In the genomic region with DNA sequence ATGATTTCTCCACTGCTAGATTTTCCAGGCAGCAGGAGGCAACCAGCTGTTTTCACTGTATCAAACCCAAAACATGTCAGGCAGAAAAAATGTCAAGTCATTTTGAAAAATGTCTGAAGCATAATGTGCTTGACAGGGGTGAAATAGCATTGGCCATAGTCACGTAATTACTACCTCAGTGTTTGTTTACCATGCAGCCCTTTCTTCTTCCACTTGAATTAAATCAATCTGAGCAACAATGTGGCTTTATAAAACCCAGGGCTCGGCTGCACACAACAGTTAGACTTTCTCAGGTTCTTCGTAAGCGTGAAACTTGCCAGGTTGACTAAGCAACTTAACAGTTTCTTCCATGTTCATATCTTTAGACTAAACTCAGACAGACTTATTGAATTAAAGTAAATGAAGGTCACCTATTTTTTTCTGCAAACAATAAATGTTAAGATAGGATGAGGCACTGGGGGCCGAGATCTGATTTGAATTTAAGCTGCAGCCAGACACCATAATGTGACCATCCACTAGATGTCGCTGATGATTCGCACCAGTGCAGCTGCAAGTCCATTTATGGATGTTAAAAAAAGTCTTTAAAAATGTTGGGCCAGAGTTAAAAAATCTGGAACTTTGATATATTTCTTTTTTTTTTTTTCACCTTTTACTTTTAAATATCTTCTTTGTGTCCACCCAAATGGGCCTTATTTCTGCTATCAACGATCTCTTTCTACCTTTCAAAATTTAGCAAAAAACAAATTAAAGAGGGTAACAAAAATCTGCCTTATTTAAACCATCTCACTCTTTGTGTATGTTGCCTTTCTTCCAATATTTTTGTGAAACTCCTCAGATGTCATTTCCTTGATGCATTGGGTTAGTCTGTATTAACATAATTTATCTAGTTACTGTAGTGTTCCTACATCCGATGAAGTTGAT, we compare ENCODE assay signal across 8 cellular contexts.
A peak's percentile ranks its signal among the peaks of the same experiment; 100 is the strongest.
DNase-seq lines count a peak whose midpoint lies in the region; ATAC-seq, FAIRE-seq and TF ChIP-seq lines count a peak whose summit lies in the region.

No MANE protein-coding gene starts in this region.

- intact Hi-C loops in GM12878 (cut with micrococcal nuclease; ENCODE audit: unreplicated experiment) (loop anchor here (2.0 to 5.0 kb wide), 2 partner anchors 424 to 489 kb away; no protein-coding TSS in a partner anchor), spleen (cut with DNase I; ENCODE audit: low total_unique reads) (no loop called here)

- in situ Hi-C loops in GM12878 (cut with MboI), result loop anchor here (10.0 kb wide), 1 partner anchor 1827 kb away; no protein-coding TSS in a partner anchor

- no peaks in the 10 kb centered on the region for H4K20me1 ChIP-seq in GM12878 (ENCODE audit: control insufficient read depth, insufficient read depth)

- H3K27ac ChIP-seq in GM12878 (ENCODE audit: control insufficient read depth, insufficient read depth), result no peak overlapping the region
- H3K27ac ChIP-seq in spleen, result no peak overlapping the region

- H2AFZ ChIP-seq in GM12878 (ENCODE audit: control insufficient read depth, low read depth, low read length), result no peak overlapping the region

- CTCF ChIA-PET in GM12878 (lab: Yijun Ruan, JAX), result interaction anchor here (0.6 to 2.4 kb wide), 6 partner anchors 11 to 490 kb away, joined by 3 to 8 read pairs (median 3); no protein-coding TSS in a partner anchor

- H3K36me3 ChIP-seq in GM12878 (ENCODE audit: control insufficient read depth in 2 of 2, insufficient read depth in 2 of 2, low read length in 1 of 2), result no peaks in the 10 kb centered on the region
- H3K36me3 ChIP-seq in spleen, result no peaks in the 10 kb centered on the region

- no peaks in the 10 kb centered on the region for H3K4me1 ChIP-seq in GM12878 (ENCODE audit: control insufficient read depth, insufficient read depth, low read length)
- H3K4me1 ChIP-seq in spleen, result no peaks in the 10 kb centered on the region

- H3K4me3 ChIP-seq in GM12878 (no peak overlapping the region), spleen (no peak overlapping the region)

- no peaks in the 10 kb centered on the region for H3K9me3 ChIP-seq in GM12878 (replicated peaks; ENCODE audit: control insufficient read depth, insufficient read depth, low read length)
- no peaks in the 10 kb centered on the region for H3K9me3 ChIP-seq in spleen

- TF ChIP-seq POLR2A in GM12878 (IDR thresholded peaks at IDR 0.05; ENCODE audit: low read depth, low read length), result no peak
- no peak for TF ChIP-seq POLR2A in spleen (IDR thresholded peaks at IDR 0.05)

- POLR2A ChIA-PET in GM12878 (lab: Charles Lee), result no interaction called here

- RAD21 ChIA-PET in GM12878 (lab: Charles Lee; ENCODE audit: unreplicated experiment), result no interaction called here

- FAIRE-seq in GM12878 (lab: Jason Lieb, UNC), result peak; percentile 68

- H3K4me2 ChIP-seq in GM12878 (ENCODE audit: control insufficient read depth, insufficient read depth), result no peak overlapping the region

- peak; percentile 10 to 15 for DNase-seq in activated CD4-positive, alpha-beta T cell treated with anti-CD3 and anti-CD28 coated beads for 24 hours (ENCODE audit: low read depth in 2 of 2)
- no peak for DNase-seq in activated CD4-positive, alpha-beta T cell treated with anti-CD3 and anti-CD28 coated beads for 4 hours
- peak; percentile 18 for DNase-seq in HT1080 (ENCODE audit: low read depth)
- DNase-seq in NOMO-1 treated with dmso at 0.1 percent for 144 hours (lab: John Stamatoyannopoulos, UW; ENCODE audit: unreplicated experiment), result peak; percentile 14
- peak; percentile 7 for DNase-seq in GM12878 (ENCODE audit: low read depth, low spot score)
- DNase-seq in iPS DF 4.7 (ENCODE audit: extremely low read depth, low spot score), result peak; percentile 44
- DNase-seq in spleen, result no peak

- no TSS peak for BruUV-seq in GM12878 (replicated peaks; lab: Mats Ljungman, UMichigan)

- TF ChIP-seq CTCF in GM12878 (IDR thresholded peaks at IDR 0.05 in 2 of 3, conservative IDR thresholded peaks at IDR 0.05 in 1 of 3; ENCODE audit: control insufficient read depth in 2 of 3, extremely low read depth in 1 of 3, insufficient read depth in 1 of 3, low read depth in 3 of 3, low read length in 3 of 3) (peak; percentile 76 to 86 (median 82)), spleen (IDR thresholded peaks at IDR 0.05 in 8 of 11, conservative IDR thresholded peaks at IDR 0.05 in 3 of 11) (peak in 9 of 11 experiments; percentile 26 to 68 (median 61))

- SMC1A ChIA-PET in GM12878 (lab: Charles Lee; ENCODE audit: uncharacterized antibody, unreplicated experiment), result interaction anchor here (1.5 kb wide), 1 partner anchor 9 kb away, joined by 3 read pairs; no protein-coding TSS in a partner anchor

- no peak overlapping the region for H3K9ac ChIP-seq in GM12878 (ENCODE audit: control insufficient read depth, insufficient read depth, low read length)

- TF ChIP-seq EP300 in GM12878 (IDR thresholded peaks at IDR 0.05; ENCODE audit: borderline replicate concordance in 1 of 2, control insufficient read depth in 1 of 2, low read depth in 2 of 2, low read length in 2 of 2), result no peak

- H3K79me2 ChIP-seq in GM12878 (ENCODE audit: control insufficient read depth, insufficient read depth, low read length), result no peaks in the 10 kb centered on the region

- H3K27me3 ChIP-seq in GM12878 (replicated peaks in 1 of 2; ENCODE audit: control insufficient read depth in 2 of 2, insufficient read depth in 2 of 2, low read length in 1 of 2) (no peaks in the 10 kb centered on the region; a peak in 1 of 4 replicates), spleen (replicated peaks in 1 of 7) (no peaks in the 10 kb centered on the region)

- WGBS in GM12878 (ENCODE audit: insufficient coverage, insufficient replicate concordance, low lambda C conversion rate, missing lambda C conversion rate), result 30% methylated on average over 9 of the region's 9 CpGs
- 32 to 49% (median 44%) methylated on average over 9 of the region's 9 CpGs for WGBS in spleen, 5 donors

- ATAC-seq in GM12878, result peak; percentile 71
- no peak for ATAC-seq in GM19023 (IDR thresholded peaks at IDR 0.05; ENCODE audit: unreplicated experiment)

- TF ChIP-seq RAD21 in GM12878 (IDR thresholded peaks at IDR 0.05; ENCODE audit: insufficient read depth, low read depth, low read length), result peak; percentile 79

TF ChIP-seq in GM12878, 131 proteins besides CTCF, POLR2A, EP300 and RAD21:
- TF ChIP-seq ZNF622 (IDR thresholded peaks at IDR 0.05), result no peak
- TF ChIP-seq SRF (IDR thresholded peaks at IDR 0.05; ENCODE audit: low read depth in 2 of 2, low read length in 2 of 2), result 0 out of 4 replicates have a peak, but pooled peaks of 1 of the 2 experiments have one; percentile 51
- TF ChIP-seq YY1 (IDR thresholded peaks at IDR 0.05; ENCODE audit: low read depth, low read length), result 0 out of 2 replicates have a peak, but pooled peaks have one; percentile 37
- 0 out of 2 replicates have a peak, but pooled peaks have one; percentile 21 for TF ChIP-seq ZNF384 (IDR thresholded peaks at IDR 0.05; ENCODE audit: borderline replicate concordance, low read depth, low read length)
- TF ChIP-seq CHD2 (IDR thresholded peaks at IDR 0.05; ENCODE audit: borderline replicate concordance, low read depth, low read length), result no peak
- TF ChIP-seq, protein P1, sequence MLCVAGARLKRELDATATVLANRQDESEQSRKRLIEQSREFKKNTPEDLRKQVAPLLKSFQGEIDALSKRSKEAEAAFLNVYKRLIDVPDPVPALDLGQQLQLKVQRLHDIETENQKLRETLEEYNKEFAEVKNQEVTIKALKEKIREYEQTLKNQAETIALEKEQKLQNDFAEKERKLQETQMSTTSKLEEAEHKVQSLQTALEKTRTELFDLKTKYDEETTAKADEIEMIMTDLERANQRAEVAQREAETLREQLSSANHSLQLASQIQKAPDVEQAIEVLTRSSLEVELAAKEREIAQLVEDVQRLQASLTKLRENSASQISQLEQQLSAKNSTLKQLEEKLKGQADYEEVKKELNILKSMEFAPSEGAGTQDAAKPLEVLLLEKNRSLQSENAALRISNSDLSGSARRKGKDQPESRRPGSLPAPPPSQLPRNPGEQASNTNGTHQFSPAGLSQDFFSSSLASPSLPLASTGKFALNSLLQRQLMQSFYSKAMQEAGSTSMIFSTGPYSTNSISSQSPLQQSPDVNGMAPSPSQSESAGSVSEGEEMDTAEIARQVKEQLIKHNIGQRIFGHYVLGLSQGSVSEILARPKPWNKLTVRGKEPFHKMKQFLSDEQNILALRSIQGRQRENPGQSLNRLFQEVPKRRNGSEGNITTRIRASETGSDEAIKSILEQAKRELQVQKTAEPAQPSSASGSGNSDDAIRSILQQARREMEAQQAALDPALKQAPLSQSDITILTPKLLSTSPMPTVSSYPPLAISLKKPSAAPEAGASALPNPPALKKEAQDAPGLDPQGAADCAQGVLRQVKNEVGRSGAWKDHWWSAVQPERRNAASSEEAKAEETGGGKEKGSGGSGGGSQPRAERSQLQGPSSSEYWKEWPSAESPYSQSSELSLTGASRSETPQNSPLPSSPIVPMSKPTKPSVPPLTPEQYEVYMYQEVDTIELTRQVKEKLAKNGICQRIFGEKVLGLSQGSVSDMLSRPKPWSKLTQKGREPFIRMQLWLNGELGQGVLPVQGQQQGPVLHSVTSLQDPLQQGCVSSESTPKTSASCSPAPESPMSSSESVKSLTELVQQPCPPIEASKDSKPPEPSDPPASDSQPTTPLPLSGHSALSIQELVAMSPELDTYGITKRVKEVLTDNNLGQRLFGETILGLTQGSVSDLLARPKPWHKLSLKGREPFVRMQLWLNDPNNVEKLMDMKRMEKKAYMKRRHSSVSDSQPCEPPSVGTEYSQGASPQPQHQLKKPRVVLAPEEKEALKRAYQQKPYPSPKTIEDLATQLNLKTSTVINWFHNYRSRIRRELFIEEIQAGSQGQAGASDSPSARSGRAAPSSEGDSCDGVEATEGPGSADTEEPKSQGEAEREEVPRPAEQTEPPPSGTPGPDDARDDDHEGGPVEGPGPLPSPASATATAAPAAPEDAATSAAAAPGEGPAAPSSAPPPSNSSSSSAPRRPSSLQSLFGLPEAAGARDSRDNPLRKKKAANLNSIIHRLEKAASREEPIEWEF (IDR thresholded peaks at IDR 0.05; ENCODE audit: insufficient replicate concordance, low read depth, low read length), result no peak
- no peak for TF ChIP-seq YBX1 (IDR thresholded peaks at IDR 0.05)
- peak; percentile 56 for TF ChIP-seq SMC3 (IDR thresholded peaks at IDR 0.05; ENCODE audit: borderline replicate concordance, low read length)

Comparison
In these comparisons a context has a peak if more than half of its experiments do, and no peak if none do; other contexts are left out.
1. DNase-seq: peak in activated CD4-positive, alpha-beta T cell treated with anti-CD3 and anti-CD28 coated beads for 24 hours (2 of 2), HT1080 (single experiment), NOMO-1 treated with dmso at 0.1 percent for 144 hours (single experiment), GM12878 (single experiment) and iPS DF 4.7 (single experiment); none in activated CD4-positive, alpha-beta T cell treated with anti-CD3 and anti-CD28 coated beads for 4 hours (0 of 2) and spleen (single experiment).